8 cellular contexts compared by ENCODE assay signal in genomic region chr1:161159087-161159914, GRCh38.
DNase-seq lines count a peak whose midpoint lies in the region; ATAC-seq and TF ChIP-seq lines count a peak whose summit lies in the region.

Gene USP21 (plus strand): TSS chr1:161159500. CDS start chr1:161160641, 1,141 bp downstream.

- in situ Hi-C loops in ACHN (cut with HindIII; ENCODE audit: low pct_ligation_motif_present, low pct_unique_long_range_greater_than_20kb, low sequenced_read_pairs) (no loop called here), T47D (cut with HindIII; ENCODE audit: low pct_unique_long_range_greater_than_20kb, low sequenced_read_pairs) (no loop called here)

- H3K36me3 ChIP-seq in iPS-20b (ENCODE audit: insufficient read depth, low read depth, low read length) = peaks cover 47% of the 10 kb centered on the region

- DNase-seq in ACHN (peak; percentile 92), NCI-H2227 (lab: John Stamatoyannopoulos, UW; ENCODE audit: unreplicated experiment) (peak; percentile 96), T47D (ENCODE audit: low read depth in 1 of 2, low spot score in 1 of 2) (peak; percentile 94 to 95)

- H3K4me3 ChIP-seq in iPS-20b (ENCODE audit: low read length) (peak within 1 kb of the TSS; percentile 85), skin epidermis (peak within 1 kb of the TSS; percentile 70 to 99 (median 92))

- ATAC-seq in GM18873 (IDR thresholded peaks at IDR 0.05; ENCODE audit: low FRiP score, unreplicated experiment) (peak; percentile 62), HG03139 (IDR thresholded peaks at IDR 0.05; ENCODE audit: unreplicated experiment) (peak; percentile 75)

- no peaks in the 10 kb centered on the region for H3K4me1 ChIP-seq in iPS-20b (ENCODE audit: insufficient read depth, low read length)

- peak within 1 kb of the TSS; percentile 78 for H3K9ac ChIP-seq in iPS-20b (ENCODE audit: low read depth, low read length)

- no peaks in the 10 kb centered on the region for H3K9me3 ChIP-seq in iPS-20b (ENCODE audit: insufficient read depth, low read depth, low read length)

- H3K27me3 ChIP-seq in iPS-20b (ENCODE audit: insufficient read depth, low read length) = no peaks in the 10 kb centered on the region

- H3K27ac ChIP-seq in VCaP = peak within 1 kb of the TSS; percentile 85
- H3K27ac ChIP-seq in iPS-20b (ENCODE audit: low read length) = peak within 1 kb of the TSS; percentile 35
- peak within 1 kb of the TSS; percentile 63 to 98 (median 95) for H3K27ac ChIP-seq in skin epidermis

- TF ChIP-seq CTCF in VCaP (conservative IDR thresholded peaks at IDR 0.05) = peak; percentile 42; the same call in 1 of the 2 replicates

Comparison
In these comparisons a context has a peak if more than half of its experiments do, and no peak if none do; other contexts are left out.
1. Peak in every context shown above with its lines: DNase-seq, ATAC-seq, H3K4me3 ChIP-seq and H3K27ac ChIP-seq.
2. H3K27ac ChIP-seq: peak in every context shown above with its lines; median percentile 95 in skin epidermis; 85 in VCaP; 35 in iPS-20b.